1 cellular context compared by ENCODE assay signal in the genomic region with DNA sequence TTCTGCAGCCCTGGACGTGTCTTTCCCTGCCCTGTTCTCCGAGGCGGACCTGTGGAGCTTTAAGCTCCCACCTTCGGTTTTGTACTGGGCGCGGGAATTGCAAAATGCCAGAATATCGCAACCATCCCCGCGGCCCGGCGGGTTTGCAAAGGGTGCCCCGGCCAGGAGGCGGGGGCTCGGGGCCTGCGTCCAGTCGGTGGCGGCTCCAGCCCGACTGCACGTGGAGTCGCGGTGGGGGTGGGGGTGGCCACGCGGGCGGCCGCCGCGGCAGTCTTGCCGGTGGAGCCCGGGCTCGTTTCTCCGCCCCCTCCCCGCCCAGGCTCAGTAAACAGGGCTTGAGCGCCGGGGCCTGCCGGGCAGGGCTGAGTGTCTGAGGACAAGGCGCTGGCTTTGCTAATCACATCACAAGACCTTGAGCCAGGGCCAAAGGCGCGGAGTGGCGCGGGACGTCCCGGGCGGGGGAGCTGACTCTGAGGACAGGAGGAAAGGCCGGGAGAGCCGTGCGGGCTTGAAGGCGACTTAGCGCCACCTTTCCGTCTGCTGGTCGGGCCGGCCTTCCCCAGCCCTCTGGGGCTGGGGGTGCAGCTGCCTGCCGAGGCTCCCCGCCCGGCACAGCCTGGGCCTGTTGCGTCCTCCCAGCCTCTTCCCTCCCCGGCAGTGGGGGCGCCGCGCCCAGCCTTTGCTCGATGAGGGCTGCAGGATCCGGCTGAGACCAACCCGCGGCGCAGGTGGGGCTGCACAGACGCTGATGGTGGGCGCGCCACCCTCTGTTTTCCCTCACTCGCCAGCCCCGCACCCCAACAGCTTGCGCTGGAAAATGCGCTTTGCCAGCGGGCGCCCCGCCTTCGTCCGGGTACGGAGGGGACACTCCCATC.
TF ChIP-seq lines count a peak whose summit lies in the region.

No MANE protein-coding gene starts in this region.

TF ChIP-seq in HepG2, 621 proteins besides CTCF, POLR2A, EP300 and RAD21 (continued from another document and continues in another):
- TF ChIP-seq, protein P1, sequence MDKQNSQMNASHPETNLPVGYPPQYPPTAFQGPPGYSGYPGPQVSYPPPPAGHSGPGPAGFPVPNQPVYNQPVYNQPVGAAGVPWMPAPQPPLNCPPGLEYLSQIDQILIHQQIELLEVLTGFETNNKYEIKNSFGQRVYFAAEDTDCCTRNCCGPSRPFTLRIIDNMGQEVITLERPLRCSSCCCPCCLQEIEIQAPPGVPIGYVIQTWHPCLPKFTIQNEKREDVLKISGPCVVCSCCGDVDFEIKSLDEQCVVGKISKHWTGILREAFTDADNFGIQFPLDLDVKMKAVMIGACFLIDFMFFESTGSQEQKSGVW (CRISPR knock-in tag; IDR thresholded peaks at IDR 0.05; ENCODE audit: borderline replicate concordance): no peak
- TF ChIP-seq RCOR2 (CRISPR knock-in tag; IDR thresholded peaks at IDR 0.05): no peak
- TF ChIP-seq RNF2 (conservative IDR thresholded peaks at IDR 0.05; ENCODE audit: low read depth): peak; percentile 44; the same call in 1 of the 2 replicates
- no peak; the same call in 1 of the 2 replicates for TF ChIP-seq CEBPG (CRISPR knock-in tag; IDR thresholded peaks at IDR 0.05)
- TF ChIP-seq, protein P2, sequence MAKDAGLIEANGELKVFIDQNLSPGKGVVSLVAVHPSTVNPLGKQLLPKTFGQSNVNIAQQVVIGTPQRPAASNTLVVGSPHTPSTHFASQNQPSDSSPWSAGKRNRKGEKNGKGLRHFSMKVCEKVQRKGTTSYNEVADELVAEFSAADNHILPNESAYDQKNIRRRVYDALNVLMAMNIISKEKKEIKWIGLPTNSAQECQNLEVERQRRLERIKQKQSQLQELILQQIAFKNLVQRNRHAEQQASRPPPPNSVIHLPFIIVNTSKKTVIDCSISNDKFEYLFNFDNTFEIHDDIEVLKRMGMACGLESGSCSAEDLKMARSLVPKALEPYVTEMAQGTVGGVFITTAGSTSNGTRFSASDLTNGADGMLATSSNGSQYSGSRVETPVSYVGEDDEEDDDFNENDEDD (CRISPR knock-in tag; IDR thresholded peaks at IDR 0.05; ENCODE audit: borderline replicate concordance): peak; percentile 85
- no peak for TF ChIP-seq ZNF510 (CRISPR knock-in tag; IDR thresholded peaks at IDR 0.05; ENCODE audit: low read depth)
- TF ChIP-seq TAF15 (IDR thresholded peaks at IDR 0.05; ENCODE audit: low read depth, low read length, poor library complexity, severe bottlenecking): no peak
- no peak for TF ChIP-seq ZNF432 (CRISPR knock-in tag; IDR thresholded peaks at IDR 0.05; ENCODE audit: borderline replicate concordance)
- TF ChIP-seq GTF3A (CRISPR knock-in tag; conservative IDR thresholded peaks at IDR 0.05): no peak
- peak; percentile 79; the same call in 1 of the 2 replicates for TF ChIP-seq ZSCAN12 (CRISPR knock-in tag; IDR thresholded peaks at IDR 0.05)
- TF ChIP-seq, protein P3, sequence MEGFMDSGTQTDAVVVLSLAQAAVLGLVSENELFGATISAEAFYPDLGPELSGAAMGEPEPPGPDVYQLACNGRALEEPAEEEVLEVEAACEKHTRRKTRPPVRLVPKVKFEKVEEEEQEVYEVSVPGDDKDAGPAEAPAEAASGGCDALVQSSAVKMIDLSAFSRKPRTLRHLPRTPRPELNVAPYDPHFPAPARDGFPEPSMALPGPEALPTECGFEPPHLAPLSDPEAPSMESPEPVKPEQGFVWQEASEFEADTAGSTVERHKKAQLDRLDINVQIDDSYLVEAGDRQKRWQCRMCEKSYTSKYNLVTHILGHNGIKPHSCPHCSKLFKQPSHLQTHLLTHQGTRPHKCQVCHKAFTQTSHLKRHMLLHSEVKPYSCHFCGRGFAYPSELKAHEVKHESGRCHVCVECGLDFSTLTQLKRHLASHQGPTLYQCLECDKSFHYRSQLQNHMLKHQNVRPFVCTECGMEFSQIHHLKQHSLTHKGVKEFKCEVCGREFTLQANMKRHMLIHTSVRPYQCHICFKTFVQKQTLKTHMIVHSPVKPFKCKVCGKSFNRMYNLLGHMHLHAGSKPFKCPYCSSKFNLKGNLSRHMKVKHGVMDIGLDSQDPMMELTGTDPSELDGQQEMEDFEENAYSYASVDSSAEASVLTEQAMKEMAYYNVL (CRISPR knock-in tag; IDR thresholded peaks at IDR 0.05; ENCODE audit: borderline replicate concordance): peak; percentile 73
- TF ChIP-seq CENPX (CRISPR knock-in tag; IDR thresholded peaks at IDR 0.05): no peak
- TF ChIP-seq, protein P4, sequence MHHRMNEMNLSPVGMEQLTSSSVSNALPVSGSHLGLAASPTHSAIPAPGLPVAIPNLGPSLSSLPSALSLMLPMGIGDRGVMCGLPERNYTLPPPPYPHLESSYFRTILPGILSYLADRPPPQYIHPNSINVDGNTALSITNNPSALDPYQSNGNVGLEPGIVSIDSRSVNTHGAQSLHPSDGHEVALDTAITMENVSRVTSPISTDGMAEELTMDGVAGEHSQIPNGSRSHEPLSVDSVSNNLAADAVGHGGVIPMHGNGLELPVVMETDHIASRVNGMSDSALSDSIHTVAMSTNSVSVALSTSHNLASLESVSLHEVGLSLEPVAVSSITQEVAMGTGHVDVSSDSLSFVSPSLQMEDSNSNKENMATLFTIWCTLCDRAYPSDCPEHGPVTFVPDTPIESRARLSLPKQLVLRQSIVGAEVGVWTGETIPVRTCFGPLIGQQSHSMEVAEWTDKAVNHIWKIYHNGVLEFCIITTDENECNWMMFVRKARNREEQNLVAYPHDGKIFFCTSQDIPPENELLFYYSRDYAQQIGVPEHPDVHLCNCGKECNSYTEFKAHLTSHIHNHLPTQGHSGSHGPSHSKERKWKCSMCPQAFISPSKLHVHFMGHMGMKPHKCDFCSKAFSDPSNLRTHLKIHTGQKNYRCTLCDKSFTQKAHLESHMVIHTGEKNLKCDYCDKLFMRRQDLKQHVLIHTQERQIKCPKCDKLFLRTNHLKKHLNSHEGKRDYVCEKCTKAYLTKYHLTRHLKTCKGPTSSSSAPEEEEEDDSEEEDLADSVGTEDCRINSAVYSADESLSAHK (CRISPR knock-in tag; IDR thresholded peaks at IDR 0.05; ENCODE audit: borderline replicate concordance): no peak
- TF ChIP-seq, protein P5, sequence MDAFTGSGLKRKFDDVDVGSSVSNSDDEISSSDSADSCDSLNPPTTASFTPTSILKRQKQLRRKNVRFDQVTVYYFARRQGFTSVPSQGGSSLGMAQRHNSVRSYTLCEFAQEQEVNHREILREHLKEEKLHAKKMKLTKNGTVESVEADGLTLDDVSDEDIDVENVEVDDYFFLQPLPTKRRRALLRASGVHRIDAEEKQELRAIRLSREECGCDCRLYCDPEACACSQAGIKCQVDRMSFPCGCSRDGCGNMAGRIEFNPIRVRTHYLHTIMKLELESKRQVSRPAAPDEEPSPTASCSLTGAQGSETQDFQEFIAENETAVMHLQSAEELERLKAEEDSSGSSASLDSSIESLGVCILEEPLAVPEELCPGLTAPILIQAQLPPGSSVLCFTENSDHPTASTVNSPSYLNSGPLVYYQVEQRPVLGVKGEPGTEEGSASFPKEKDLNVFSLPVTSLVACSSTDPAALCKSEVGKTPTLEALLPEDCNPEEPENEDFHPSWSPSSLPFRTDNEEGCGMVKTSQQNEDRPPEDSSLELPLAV (CRISPR knock-in tag; conservative IDR thresholded peaks at IDR 0.05; ENCODE audit: low read depth): peak; percentile 50; the same call in 1 of the 2 replicates
- TF ChIP-seq ARID2 (CRISPR knock-in tag; IDR thresholded peaks at IDR 0.05; ENCODE audit: borderline replicate concordance): no peak; the same call in 1 of the 2 replicates
- TF ChIP-seq, protein P6, sequence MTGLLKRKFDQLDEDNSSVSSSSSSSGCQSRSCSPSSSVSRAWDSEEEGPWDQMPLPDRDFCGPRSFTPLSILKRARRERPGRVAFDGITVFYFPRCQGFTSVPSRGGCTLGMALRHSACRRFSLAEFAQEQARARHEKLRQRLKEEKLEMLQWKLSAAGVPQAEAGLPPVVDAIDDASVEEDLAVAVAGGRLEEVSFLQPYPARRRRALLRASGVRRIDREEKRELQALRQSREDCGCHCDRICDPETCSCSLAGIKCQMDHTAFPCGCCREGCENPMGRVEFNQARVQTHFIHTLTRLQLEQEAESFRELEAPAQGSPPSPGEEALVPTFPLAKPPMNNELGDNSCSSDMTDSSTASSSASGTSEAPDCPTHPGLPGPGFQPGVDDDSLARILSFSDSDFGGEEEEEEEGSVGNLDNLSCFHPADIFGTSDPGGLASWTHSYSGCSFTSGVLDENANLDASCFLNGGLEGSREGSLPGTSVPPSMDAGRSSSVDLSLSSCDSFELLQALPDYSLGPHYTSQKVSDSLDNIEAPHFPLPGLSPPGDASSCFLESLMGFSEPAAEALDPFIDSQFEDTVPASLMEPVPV (CRISPR knock-in tag; IDR thresholded peaks at IDR 0.05): peak; percentile 74; the same call in 1 of the 2 replicates
- TF ChIP-seq KLF13 (CRISPR knock-in tag; IDR thresholded peaks at IDR 0.05): peak; percentile 22; the same call in 1 of the 2 replicates
- TF ChIP-seq, protein P7, sequence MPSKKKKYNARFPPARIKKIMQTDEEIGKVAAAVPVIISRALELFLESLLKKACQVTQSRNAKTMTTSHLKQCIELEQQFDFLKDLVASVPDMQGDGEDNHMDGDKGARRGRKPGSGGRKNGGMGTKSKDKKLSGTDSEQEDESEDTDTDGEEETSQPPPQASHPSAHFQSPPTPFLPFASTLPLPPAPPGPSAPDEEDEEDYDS (CRISPR knock-in tag; IDR thresholded peaks at IDR 0.05): peak; percentile 60; the same call in 1 of the 2 replicates
- TF ChIP-seq, protein P8, sequence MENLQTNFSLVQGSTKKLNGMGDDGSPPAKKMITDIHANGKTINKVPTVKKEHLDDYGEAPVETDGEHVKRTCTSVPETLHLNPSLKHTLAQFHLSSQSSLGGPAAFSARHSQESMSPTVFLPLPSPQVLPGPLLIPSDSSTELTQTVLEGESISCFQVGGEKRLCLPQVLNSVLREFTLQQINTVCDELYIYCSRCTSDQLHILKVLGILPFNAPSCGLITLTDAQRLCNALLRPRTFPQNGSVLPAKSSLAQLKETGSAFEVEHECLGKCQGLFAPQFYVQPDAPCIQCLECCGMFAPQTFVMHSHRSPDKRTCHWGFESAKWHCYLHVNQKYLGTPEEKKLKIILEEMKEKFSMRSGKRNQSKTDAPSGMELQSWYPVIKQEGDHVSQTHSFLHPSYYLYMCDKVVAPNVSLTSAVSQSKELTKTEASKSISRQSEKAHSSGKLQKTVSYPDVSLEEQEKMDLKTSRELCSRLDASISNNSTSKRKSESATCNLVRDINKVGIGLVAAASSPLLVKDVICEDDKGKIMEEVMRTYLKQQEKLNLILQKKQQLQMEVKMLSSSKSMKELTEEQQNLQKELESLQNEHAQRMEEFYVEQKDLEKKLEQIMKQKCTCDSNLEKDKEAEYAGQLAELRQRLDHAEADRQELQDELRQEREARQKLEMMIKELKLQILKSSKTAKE (CRISPR knock-in tag; IDR thresholded peaks at IDR 0.05; ENCODE audit: borderline replicate concordance): peak; percentile 90
- TF ChIP-seq, protein P9, sequence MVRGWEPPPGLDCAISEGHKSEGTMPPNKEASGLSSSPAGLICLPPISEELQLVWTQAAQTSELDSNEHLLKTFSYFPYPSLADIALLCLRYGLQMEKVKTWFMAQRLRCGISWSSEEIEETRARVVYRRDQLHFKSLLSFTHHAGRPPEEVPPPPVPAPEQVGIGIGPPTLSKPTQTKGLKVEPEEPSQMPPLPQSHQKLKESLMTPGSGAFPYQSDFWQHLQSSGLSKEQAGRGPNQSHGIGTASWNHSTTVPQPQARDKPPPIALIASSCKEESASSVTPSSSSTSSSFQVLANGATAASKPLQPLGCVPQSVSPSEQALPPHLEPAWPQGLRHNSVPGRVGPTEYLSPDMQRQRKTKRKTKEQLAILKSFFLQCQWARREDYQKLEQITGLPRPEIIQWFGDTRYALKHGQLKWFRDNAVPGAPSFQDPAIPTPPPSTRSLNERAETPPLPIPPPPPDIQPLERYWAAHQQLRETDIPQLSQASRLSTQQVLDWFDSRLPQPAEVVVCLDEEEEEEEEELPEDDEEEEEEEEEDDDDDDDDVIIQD (CRISPR knock-in tag; IDR thresholded peaks at IDR 0.05; ENCODE audit: low read depth): 0 out of 2 replicates have a peak, but pooled peaks have one; percentile 10
- peak; percentile 63 for TF ChIP-seq ZSCAN22 (CRISPR knock-in tag; IDR thresholded peaks at IDR 0.05)
- peak; percentile 73; the same call in 1 of the 2 replicates for TF ChIP-seq FOXK2 (IDR thresholded peaks at IDR 0.05)
- no peak for TF ChIP-seq ZNF431 (CRISPR knock-in tag; IDR thresholded peaks at IDR 0.05; ENCODE audit: borderline replicate concordance, low read depth)
- TF ChIP-seq TCF12 (IDR thresholded peaks at IDR 0.05): no peak
- peak; percentile 38; the same call in 1 of the 2 replicates for TF ChIP-seq TCF12 (CRISPR knock-in tag; IDR thresholded peaks at IDR 0.05)
- TF ChIP-seq ETV6 (CRISPR knock-in tag; conservative IDR thresholded peaks at IDR 0.05): 0 out of 2 replicates have a peak, but pooled peaks have one; percentile 26
- TF ChIP-seq, protein P10, sequence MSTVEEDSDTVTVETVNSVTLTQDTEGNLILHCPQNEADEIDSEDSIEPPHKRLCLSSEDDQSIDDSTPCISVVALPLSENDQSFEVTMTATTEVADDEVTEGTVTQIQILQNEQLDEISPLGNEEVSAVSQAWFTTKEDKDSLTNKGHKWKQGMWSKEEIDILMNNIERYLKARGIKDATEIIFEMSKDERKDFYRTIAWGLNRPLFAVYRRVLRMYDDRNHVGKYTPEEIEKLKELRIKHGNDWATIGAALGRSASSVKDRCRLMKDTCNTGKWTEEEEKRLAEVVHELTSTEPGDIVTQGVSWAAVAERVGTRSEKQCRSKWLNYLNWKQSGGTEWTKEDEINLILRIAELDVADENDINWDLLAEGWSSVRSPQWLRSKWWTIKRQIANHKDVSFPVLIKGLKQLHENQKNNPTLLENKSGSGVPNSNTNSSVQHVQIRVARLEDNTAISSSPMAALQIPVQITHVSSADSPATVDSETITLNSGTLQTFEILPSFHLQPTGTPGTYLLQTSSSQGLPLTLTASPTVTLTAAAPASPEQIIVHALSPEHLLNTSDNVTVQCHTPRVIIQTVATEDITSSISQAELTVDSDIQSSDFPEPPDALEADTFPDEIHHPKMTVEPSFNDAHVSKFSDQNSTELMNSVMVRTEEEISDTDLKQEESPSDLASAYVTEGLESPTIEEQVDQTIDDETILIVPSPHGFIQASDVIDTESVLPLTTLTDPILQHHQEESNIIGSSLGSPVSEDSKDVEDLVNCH (CRISPR knock-in tag; IDR thresholded peaks at IDR 0.05): no peak
- no peak; the same call in 1 of the 2 replicates for TF ChIP-seq SIX1 (CRISPR knock-in tag; IDR thresholded peaks at IDR 0.05; ENCODE audit: borderline replicate concordance)
- TF ChIP-seq ZNF251 (CRISPR knock-in tag; IDR thresholded peaks at IDR 0.05): no peak
- TF ChIP-seq ZNF468 (CRISPR knock-in tag; IDR thresholded peaks at IDR 0.05): peak; percentile 62; the same call in 1 of the 2 replicates
- TF ChIP-seq, protein P11, sequence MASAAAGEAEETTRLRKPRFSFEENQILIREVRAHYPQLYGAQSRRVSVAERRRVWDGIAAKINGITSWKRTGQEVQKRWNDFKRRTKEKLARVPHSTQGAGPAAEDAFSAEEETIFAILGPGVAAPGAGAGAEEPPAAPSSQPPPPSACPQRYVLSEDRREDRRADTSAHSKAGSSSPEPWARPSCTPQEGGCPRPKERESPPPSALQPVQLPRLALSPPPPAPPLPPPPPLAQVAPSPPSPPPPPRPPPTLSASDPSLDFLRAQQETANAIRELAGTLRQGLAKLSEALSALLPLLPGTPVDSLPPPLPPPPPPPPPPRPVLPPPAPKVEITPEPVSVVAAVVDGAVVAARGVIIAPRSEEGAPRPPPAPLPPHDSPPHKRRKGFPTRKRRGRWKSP (CRISPR knock-in tag; IDR thresholded peaks at IDR 0.05): peak; percentile 89
- peak; percentile 28 for TF ChIP-seq ZNF709 (CRISPR knock-in tag; IDR thresholded peaks at IDR 0.05)
- TF ChIP-seq ZNF572 (CRISPR knock-in tag; IDR thresholded peaks at IDR 0.05): peak; percentile 89
- TF ChIP-seq ZNF329 (CRISPR knock-in tag; IDR thresholded peaks at IDR 0.05; ENCODE audit: low read depth): peak; percentile 66
